ENCODE assay signal across 8 cellular contexts in the genomic region with DNA sequence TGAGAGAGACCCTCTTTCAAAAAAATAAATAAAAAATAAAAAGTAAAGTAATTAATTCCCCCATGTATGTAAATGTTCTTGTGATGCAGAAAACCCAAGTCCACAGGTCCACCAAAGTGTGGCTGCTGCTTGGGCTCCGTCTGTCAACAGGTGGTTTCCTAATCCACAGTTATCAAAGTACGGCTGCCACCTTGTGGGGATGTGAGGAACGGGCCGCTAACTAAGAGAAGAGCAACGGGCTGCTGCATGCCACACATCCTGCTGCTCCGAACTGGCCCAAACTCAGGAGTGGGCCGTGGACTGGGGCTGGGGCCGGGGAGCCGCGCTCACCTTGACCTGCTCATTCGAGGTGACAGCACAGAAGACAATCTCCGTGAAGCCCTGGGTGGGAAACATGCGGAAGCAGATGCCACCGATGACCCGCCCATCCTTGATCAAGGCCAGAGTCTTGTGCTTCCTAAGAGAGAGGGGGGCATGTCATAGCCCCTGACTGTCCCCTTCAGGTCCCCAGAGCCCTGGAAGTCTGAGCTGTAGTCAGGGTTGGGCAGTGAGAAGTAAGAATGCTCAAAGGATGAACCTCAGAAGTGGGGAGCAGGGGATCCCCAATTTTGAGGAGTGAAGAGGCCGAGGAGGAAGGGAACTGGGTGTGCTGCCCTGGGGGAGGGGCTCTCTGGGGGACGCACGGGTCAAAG.
A peak's percentile ranks its signal among the peaks of the same experiment; 100 is the strongest.
DNase-seq lines count a peak whose midpoint lies in the region; ATAC-seq lines count a peak whose summit lies in the region.

No MANE protein-coding gene starts in this region.

- peaks cover 65% of the 10 kb centered on the region for H3K36me3 ChIP-seq in HAP-1 (replicated peaks)

- H3K27me3 ChIP-seq in HAP-1 (ENCODE audit: low read depth), result no peaks in the 10 kb centered on the region

- ATAC-seq in activated CD4-positive, CD25-positive, alpha-beta regulatory T cell treated with anti-CD3 and anti-CD28 coated beads, Interleukin-2, amount 50 U/mL, for 24 hours, result peak; percentile 25 to 30

- no peak overlapping the region for H3K4me3 ChIP-seq in HAP-1

- in situ Hi-C loops in HAP-1 (cut with MboI; ENCODE audit: low sequenced_read_pairs), result loop anchor here (5.0 kb wide), 1 partner anchor 155 kb away; no protein-coding TSS in a partner anchor

- no peak overlapping the region for H3K27ac ChIP-seq in caudate nucleus (ENCODE audit: low read depth, low read length)

- DNase-seq in AG08396 (ENCODE audit: low spot score) (peak; percentile 83), HAP-1 (ENCODE audit: low spot score in 2 of 2) (peak; percentile 58 to 88), NCI-H510A (lab: John Stamatoyannopoulos, UW) (peak; percentile 35), caudate nucleus (lab: John Stamatoyannopoulos, UW) (peak in 55 of 61 donors; percentile 2 to 88 (median 49)), kidney tubule cell (ENCODE audit: low spot score) (peak; percentile 82), OCI-M2 (lab: John Stamatoyannopoulos, UW; ENCODE audit: unreplicated experiment) (no peak)
- peak; percentile 73 to 77 for DNase-seq in stimulated activated CD4-positive, alpha-beta T cell treated with anti-CD3 and anti-CD28 coated beads, Interleukin-2, amount 100 ng/mL, for 48 hours

- no peaks in the 10 kb centered on the region for H3K9me3 ChIP-seq in HAP-1

- peaks cover 3% of the 10 kb centered on the region for H3K4me1 ChIP-seq in HAP-1
